In genomic region chr2:218992703-218993344, GRCh38 we compare ENCODE assay signal across 13 cellular contexts. TPM values are rescaled to one million over a fixed set of nuclear protein-coding genes. Genes with fewer than 3 reads are reported as not detected.
A peak's percentile ranks its signal among the peaks of the same experiment; 100 is the strongest.
DNase-seq lines count a peak whose midpoint lies in the region; ATAC-seq and TF ChIP-seq lines count a peak whose summit lies in the region.
"Had no signal": no experiment of that assay in that cellular context is flagged by ENCODE, and none has a peak within 500 bp of the region (broad histone marks: within the 10 kb centered on the region; RNA-seq: fewer than 3 reads in every experiment).

No MANE protein-coding gene starts in this region.

- H4K91ac ChIP-seq in mesenchymal stem cell (ENCODE audit: low read length) = no peak overlapping the region

- CTCF ChIA-PET in WTC11 (lab: Charles Lee) = interaction anchor here (1.0 to 10.6 kb wide), 7 partner anchors 9 to 116 kb away, joined by 3 to 158 read pairs (median 9); partner anchors contain the start of genes CFAP65 and FEV

- H2BK12ac ChIP-seq in mesenchymal stem cell (ENCODE audit: low read length in 2 of 2) = no peak overlapping the region

- H3K4me1 Mint-ChIP-seq in WTC11 = peaks cover 6% of the 10 kb centered on the region
- peaks cover 13% of the 10 kb centered on the region for H3K4me1 Mint-ChIP-seq in CD14-positive monocyte

- H3K4ac ChIP-seq in mesenchymal stem cell (ENCODE audit: low read depth in 1 of 2, low read length in 2 of 2) = no peak overlapping the region

- H3K23ac ChIP-seq in mesenchymal stem cell (ENCODE audit: low read length in 2 of 2) = peak overlapping the region in 1 of 2 experiments; percentile 6

- no peak overlapping the region for H4K8ac ChIP-seq in mesenchymal stem cell (ENCODE audit: low read length)

- H3K79me1 ChIP-seq in mesenchymal stem cell (replicated peaks; ENCODE audit: low read length, poor library complexity, severe bottlenecking) = no peaks in the 10 kb centered on the region

- H2BK120ac ChIP-seq in mesenchymal stem cell (ENCODE audit: low read depth, low read length) = no peak overlapping the region

- ATAC-seq in heart left ventricle = no peak
- ATAC-seq in Right ventricle myocardium superior (ENCODE audit: poor library complexity) = no peak
- ATAC-seq in WTC11 = peak; percentile 10

- POLR2A ChIA-PET in WTC11 (lab: Charles Lee) = no interaction called here

- peak overlapping the region; percentile 20 for H3K4me2 ChIP-seq in mesenchymal stem cell (ENCODE audit: low read length, poor library complexity, severe bottlenecking)

- no peak for DNase-seq in heart left ventricle
- no peak for DNase-seq in Right ventricle myocardium superior
- no peak for DNase-seq in WTC11 (ENCODE audit: low spot score)
- DNase-seq in mesenchymal stem cell = no peak
- DNase-seq in tibial nerve (ENCODE audit: low spot score in 2 of 2) = no peak
- no peak for DNase-seq in activated naive CD4-positive, alpha-beta T cell treated with anti-CD3 and anti-CD28 coated beads, Interleukin-2, amount 50 U/mL, for 16 hours
- no peak for DNase-seq in CD14-positive monocyte (ENCODE audit: low spot score)
- no peak for DNase-seq in UCSD-AML1 (lab: John Stamatoyannopoulos, UW; ENCODE audit: unreplicated experiment)
- DNase-seq: central memory CD4-positive, alpha-beta T cell; NCI-H2171; T-cell had no signal

- no peak for TF ChIP-seq CTCF in heart left ventricle (IDR thresholded peaks at IDR 0.05)
- TF ChIP-seq CTCF in WTC11 (IDR thresholded peaks at IDR 0.05) = no peak
- no peak for TF ChIP-seq CTCF in tibial nerve (IDR thresholded peaks at IDR 0.05)
- no peak for TF ChIP-seq CTCF in CD14-positive monocyte (IDR thresholded peaks at IDR 0.05)

- H3K9me3 Mint-ChIP-seq in WTC11 = no peaks in the 10 kb centered on the region
- peaks cover 0 to 28% (median 7%) of the 10 kb centered on the region in 7 donors for H3K9me3 Mint-ChIP-seq in CD14-positive monocyte
- H3K9me3 Mint-ChIP-seq: T-cell had no signal

- H3K27me3 ChIP-seq in heart left ventricle (peaks cover 62 to 99% (median 91%) of the 10 kb centered on the region in 9 donors), mesenchymal stem cell (ENCODE audit: control insufficient read depth in 1 of 2, insufficient read depth in 1 of 2, low read length in 2 of 2) (peaks cover 95 to 100% of the 10 kb centered on the region in 2 experiments), tibial nerve (peaks cover 2 to 99% of the 10 kb centered on the region in 2 donors)

- no peak overlapping the region for H3K9ac ChIP-seq in mesenchymal stem cell (ENCODE audit: low read length)

- H3K36me3 Mint-ChIP-seq in WTC11 (no peaks in the 10 kb centered on the region), CD14-positive monocyte (peaks cover 0 to 4% of the 10 kb centered on the region in 2 donors)
- H3K36me3 Mint-ChIP-seq: T-cell had no signal

- H3K18ac ChIP-seq in mesenchymal stem cell (ENCODE audit: low read depth in 1 of 2, low read length in 2 of 2) = no peak overlapping the region

- H3K27me3 Mint-ChIP-seq in WTC11 (ENCODE audit: low read depth) (peaks cover 100% of the 10 kb centered on the region), CD14-positive monocyte (ENCODE audit: low read depth in 3 of 3) (peaks cover 86 to 100% (median 95%) of the 10 kb centered on the region in 3 donors)

- intact Hi-C loops in heart left ventricle (cut with DNase I) (loop anchor here in 3 of 10 donors (10.0 kb wide), 1 partner anchor 162 kb away; no protein-coding TSS in a partner anchor), Right ventricle myocardium superior (cut with DNase I) (no loop called here), CD14-positive monocyte (cut with micrococcal nuclease) (loop anchor here in 1 of 2 donors (10.0 kb wide), 1 partner anchor 162 kb away; no protein-coding TSS in a partner anchor)

- H2BK15ac ChIP-seq in mesenchymal stem cell (ENCODE audit: low read depth, poor library complexity, severe bottlenecking) = no peak overlapping the region

- H3K9me3 ChIP-seq in heart left ventricle = no peaks in the 10 kb centered on the region
- H3K9me3 ChIP-seq in mesenchymal stem cell (ENCODE audit: control insufficient read depth, low read length) = no peaks in the 10 kb centered on the region
- H3K9me3 ChIP-seq in tibial nerve = no peaks in the 10 kb centered on the region

- H3K36me3 ChIP-seq in heart left ventricle = no peaks in the 10 kb centered on the region
- H3K36me3 ChIP-seq in mesenchymal stem cell (ENCODE audit: control insufficient read depth in 1 of 2, insufficient read depth in 2 of 2, low read depth in 1 of 2, low read length in 2 of 2) = no peaks in the 10 kb centered on the region
- H3K36me3 ChIP-seq in tibial nerve = no peaks in the 10 kb centered on the region

- no peak overlapping the region for H3K27ac ChIP-seq in heart left ventricle
- no peak overlapping the region for H3K27ac ChIP-seq in mesenchymal stem cell (ENCODE audit: low read length, poor library complexity, severe bottlenecking)
- H3K27ac ChIP-seq in tibial nerve = no peak overlapping the region
- H3K27ac ChIP-seq: C4-2B had no signal

- no peak for TF ChIP-seq EP300 in tibial nerve (IDR thresholded peaks at IDR 0.05)

- H2BK5ac ChIP-seq in mesenchymal stem cell (ENCODE audit: low read depth, low read length, poor library complexity, severe bottlenecking) = no peak overlapping the region

- TF ChIP-seq POLR2A in heart left ventricle (IDR thresholded peaks at IDR 0.05) (no peak), tibial nerve (IDR thresholded peaks at IDR 0.05) (no peak)

- H3K4me1 ChIP-seq in heart left ventricle (peaks cover 0 to 28% (median 18%) of the 10 kb centered on the region in 12 donors), mesenchymal stem cell (ENCODE audit: control insufficient read depth, insufficient read depth, low read depth, low read length) (peaks cover 21% of the 10 kb centered on the region), tibial nerve (peaks cover 0 to 34% (median 16%) of the 10 kb centered on the region in 4 donors)

- peak overlapping the region; percentile 29 to 52 (median 44) for H3K4me3 ChIP-seq in heart left ventricle
- peak overlapping the region in 1 of 2 experiments; percentile 72 for H3K4me3 ChIP-seq in mesenchymal stem cell (ENCODE audit: insufficient read depth in 1 of 2, low read depth in 1 of 2, low read length in 2 of 2)
- peak overlapping the region; percentile 0 to 48 (median 36) for H3K4me3 ChIP-seq in tibial nerve

- H2AK5ac ChIP-seq in mesenchymal stem cell (ENCODE audit: low read length, severe bottlenecking) = no peak overlapping the region

- H3K27ac Mint-ChIP-seq in WTC11 (no peak overlapping the region), CD14-positive monocyte (no peak overlapping the region)
- H3K27ac Mint-ChIP-seq: T-cell had no signal

- H2AFZ ChIP-seq in mesenchymal stem cell (ENCODE audit: low read depth, low read length) = no peak overlapping the region

- H3K4me3 Mint-ChIP-seq in WTC11 (no peak overlapping the region), CD14-positive monocyte (peak overlapping the region in 1 of 2 donors; percentile 61)

- no peak overlapping the region for H3K14ac ChIP-seq in mesenchymal stem cell (ENCODE audit: low read length in 2 of 2)

- WGBS in heart left ventricle, 4 donors = 2 to 10% (median 2%) methylated on average over 10 to 44 of the region's 44 CpGs
- WGBS in mesenchymal stem cell = 9% methylated on average over 37 of the region's 44 CpGs
- WGBS in tibial nerve, 2 donors = 3 to 9% methylated on average over 4 to 23 of the region's 44 CpGs

TF ChIP-seq in WTC11, 78 proteins besides CTCF, POLR2A, EP300 and RAD21 (continues in another document):
- no peak for TF ChIP-seq ATF2 (CRISPR knock-in tag; IDR thresholded peaks at IDR 0.05; ENCODE audit: borderline replicate concordance, low read depth)
- no peak for TF ChIP-seq USF1 (CRISPR knock-in tag; IDR thresholded peaks at IDR 0.05)

RNA-seq across cellular contexts. Expression of gene CRYBA2, which starts 0.4 kb away (rescaled TPM):
- total RNA-seq in heart left ventricle = not detected
- polyA plus RNA-seq in heart left ventricle = not detected
- total RNA-seq in Right ventricle myocardium superior = not detected
- not detected in 3 replicates for total RNA-seq in WTC11 (2021)
- not detected for polyA plus RNA-seq in mesenchymal stem cell (2013, experiment 1 of 2)
- polyA plus RNA-seq in mesenchymal stem cell (2013, experiment 2 of 2) = not detected
- total RNA-seq in tibial nerve = not detected
- not detected for polyA plus RNA-seq in CD14-positive monocyte
- total RNA-seq: myocyte, T-cell had no signal

RNA-seq across cellular contexts. Expression of gene FEV, which starts 7.8 kb away (rescaled TPM):
- total RNA-seq in heart left ventricle = not detected
- not detected for polyA plus RNA-seq in heart left ventricle
- not detected for total RNA-seq in Right ventricle myocardium superior
- total RNA-seq in WTC11 (2021) = not detected in 3 replicates
- polyA plus RNA-seq in mesenchymal stem cell (2013, experiment 1 of 2) = not detected
- not detected for polyA plus RNA-seq in mesenchymal stem cell (2013, experiment 2 of 2)
- not detected for total RNA-seq in tibial nerve
- polyA plus RNA-seq in CD14-positive monocyte = not detected
- total RNA-seq: myocyte, T-cell had no signal

RNA-seq across cellular contexts. Expression of gene CDK5R2, which starts 33.4 kb away (rescaled TPM):
- total RNA-seq in heart left ventricle (not detected), Right ventricle myocardium superior (not detected), WTC11 (2021) (0.16 to 0.46 TPM (median 0.26 TPM) in 3 replicates), tibial nerve (not detected)
- polyA plus RNA-seq in heart left ventricle (not detected), CD14-positive monocyte (not detected)
- 0.03 TPM for polyA plus RNA-seq in mesenchymal stem cell (2013, experiment 1 of 2)
- polyA plus RNA-seq in mesenchymal stem cell (2013, experiment 2 of 2) = not detected
- total RNA-seq: T-cell had no signal

RNA-seq across cellular contexts. Expression of gene CFAP65, which starts 48.5 kb away (rescaled TPM):
- total RNA-seq in heart left ventricle = under 1 TPM in 1 of 9 donors, not detected in 8; 0.04 TPM
- polyA plus RNA-seq in heart left ventricle = not detected
- not detected for total RNA-seq in Right ventricle myocardium superior
- 0.44 to 1.0 TPM (median 0.48 TPM) in 3 replicates for total RNA-seq in WTC11 (2021)
- polyA plus RNA-seq in mesenchymal stem cell (2013, experiment 1 of 2) = 0.01 TPM
- not detected for polyA plus RNA-seq in mesenchymal stem cell (2013, experiment 2 of 2)
- total RNA-seq in tibial nerve = not detected
- polyA plus RNA-seq in CD14-positive monocyte = not detected
